ENCODE assay signal across 24 cellular contexts in genomic region chr1:194233069-194233468, GRCh38.
A peak's percentile ranks its signal among the peaks of the same experiment; 100 is the strongest.
DNase-seq lines count a peak whose midpoint lies in the region; ATAC-seq, FAIRE-seq and TF ChIP-seq lines count a peak whose summit lies in the region.
"Had no signal": no experiment of that assay in that cellular context is flagged by ENCODE, and none has a peak within 500 bp of the region (broad histone marks: within the 10 kb centered on the region; RNA-seq: fewer than 3 reads in every experiment).

No MANE protein-coding gene starts in this region.

- intact Hi-C loops in Calu3 (cut with micrococcal nuclease; ENCODE audit: unreplicated experiment) (no loop called here), left lung (cut with DNase I) (no loop called here)

- peak; percentile 92 for ATAC-seq in left lung
- ATAC-seq in GM19328 (IDR thresholded peaks at IDR 0.05; ENCODE audit: unreplicated experiment) = no peak
- ATAC-seq: Panc1, T-cell had no signal

- H3K4me3 ChIP-seq in bronchial epithelial cell (ENCODE audit: low read depth, low read length) (no peak overlapping the region), left lung (no peak overlapping the region)
- H3K4me3 ChIP-seq: BLaER1 had no signal

- H3K27ac Mint-ChIP-seq in Calu3 (ENCODE audit: unreplicated experiment) = peak overlapping the region; percentile 9
- H3K27ac Mint-ChIP-seq: CD4-positive, alpha-beta T cell; T-cell had no signal

- DNase-seq in Calu3 (no peak), ELR (ENCODE audit: low read depth) (peak; percentile 2), bronchial epithelial cell (ENCODE audit: low read depth) (peak; percentile 5), left lung (no peak), NCI-H345 treated with DMSO at 0.1 percent for 48 hours (lab: John Stamatoyannopoulos, UW; ENCODE audit: unreplicated experiment) (no peak), GM19240 (ENCODE audit: insufficient read length, low spot score) (no peak)
- DNase-seq in activated CD4-positive, CD25-positive, alpha-beta regulatory T cell (lab: John Stamatoyannopoulos, UW) = no peak
- DNase-seq: CD4-positive, alpha-beta T cell; COR-L47; GOT3; HCEC 1CT; NCI-H1092; NCI-H1436 treated with DMSO at 0.1 percent for 48 hours; NCI-H2029; NCI-H2227 treated with DMSO at 0.1 percent for 48 hours; NCI-H510A treated with DMSO at 0.1 percent for 48 hours; NCI-H748 treated with DMSO at 0.1 percent for 48 hours; NK-92 treated with Interleukin-12 subunit alpha and Interleukin-12 subunit beta, amount 100 ng/mL, for 24 hours; SIG-M5; T-cell had no signal

- no TSS peak for BruUV-seq in Calu3 (replicated peaks; lab: Mats Ljungman, UMichigan)

- FAIRE-seq in bronchial epithelial cell (lab: Jason Lieb, UNC) = no peak

- no peak overlapping the region for H3K27ac ChIP-seq in left lung
- H3K27ac ChIP-seq: BLaER1, KMS-11 had no signal

- no peak overlapping the region for H3K4me3 Mint-ChIP-seq in Calu3 (ENCODE audit: low read depth, unreplicated experiment)
- H3K4me3 Mint-ChIP-seq: CD4-positive, alpha-beta T cell; T-cell had no signal

- H3K36me3 Mint-ChIP-seq in Calu3 (ENCODE audit: insufficient read depth, unreplicated experiment) = no peaks in the 10 kb centered on the region
- H3K36me3 Mint-ChIP-seq: T-cell had no signal

- H3K9me3 ChIP-seq in left lung = peaks cover 0 to 3% of the 10 kb centered on the region in 2 donors

- TF ChIP-seq CTCF in Calu3 (IDR thresholded peaks at IDR 0.05; ENCODE audit: unreplicated experiment) (no peak), bronchial epithelial cell (IDR thresholded peaks at IDR 0.05; ENCODE audit: insufficient read depth, low read length, severe bottlenecking) (no peak), left lung (IDR thresholded peaks at IDR 0.05) (no peak)

- no peaks in the 10 kb centered on the region for H3K27me3 Mint-ChIP-seq in Calu3 (ENCODE audit: unreplicated experiment)
- H3K27me3 Mint-ChIP-seq: CD4-positive, alpha-beta T cell; T-cell had no signal

- no peaks in the 10 kb centered on the region for H3K27me3 ChIP-seq in bronchial epithelial cell (ENCODE audit: control insufficient read depth, insufficient read depth, low read length)
- no peaks in the 10 kb centered on the region for H3K27me3 ChIP-seq in left lung
- H3K27me3 ChIP-seq: BLaER1 had no signal

- H3K4me1 ChIP-seq in left lung = no peaks in the 10 kb centered on the region
- H3K4me1 ChIP-seq: BLaER1 had no signal

- H3K9me3 Mint-ChIP-seq in Calu3 (ENCODE audit: low read depth, unreplicated experiment) = no peaks in the 10 kb centered on the region
- H3K9me3 Mint-ChIP-seq: CD4-positive, alpha-beta T cell; T-cell had no signal

- CTCF ChIA-PET in Calu3 (lab: Charles Lee) = no interaction called here

- H3K36me3 ChIP-seq in bronchial epithelial cell (ENCODE audit: control insufficient read depth, insufficient read depth, low read length) (no peaks in the 10 kb centered on the region), left lung (no peaks in the 10 kb centered on the region)
- H3K36me3 ChIP-seq: BLaER1 had no signal

- peaks cover 24% of the 10 kb centered on the region for H3K4me1 Mint-ChIP-seq in Calu3 (ENCODE audit: low read depth, unreplicated experiment)

Comparison
In these comparisons a context has a peak if more than half of its experiments do, and no peak if none do; other contexts are left out.
1. DNase-seq: peak in ELR (single experiment) and bronchial epithelial cell (single experiment); none in Calu3 (single experiment), left lung (0 of 2), activated CD4-positive, CD25-positive, alpha-beta regulatory T cell (0 of 4), NCI-H345 treated with DMSO at 0.1 percent for 48 hours (single experiment) and GM19240 (single experiment).